In genomic region chr4:176709417-176709816, GRCh38 we compare ENCODE assay signal across 35 cellular contexts.
DNase-seq lines count a peak whose midpoint lies in the region; ATAC-seq and TF ChIP-seq lines count a peak whose summit lies in the region.
"Had no signal": no experiment of that assay in that cellular context is flagged by ENCODE, and none has a peak within 500 bp of the region (broad histone marks: within the 10 kb centered on the region; RNA-seq: fewer than 3 reads in every experiment).

No MANE protein-coding gene starts in this region.

- ATAC-seq in thoracic aorta (ENCODE audit: insufficient number of reproducible peaks, low FRiP score, low read depth) (no peak), HG03045 (IDR thresholded peaks at IDR 0.05; ENCODE audit: unreplicated experiment) (no peak)
- ATAC-seq: activated CD8-positive, alpha-beta T cell treated with anti-CD3 and anti-CD28 coated beads for 36 hours; GM23338; left lung; Panc1; stimulated activated effector memory CD8-positive, alpha-beta T cell treated with anti-CD3 and anti-CD28 coated beads, Interleukin-12 subunit alpha, Interleukin-12 subunit beta, amount 100 ng/mL, for 72 hours had no signal

- H3K79me2 ChIP-seq in mammary epithelial cell (ENCODE audit: insufficient read depth, low read length) = no peaks in the 10 kb centered on the region

- H3K4me3 ChIP-seq in mammary epithelial cell (replicated peaks in 1 of 3; ENCODE audit: insufficient read depth in 1 of 3, low read depth in 2 of 3, low read length in 3 of 3) = no peak overlapping the region
- H3K4me3 ChIP-seq in cardiac fibroblast (replicated peaks in 1 of 2; ENCODE audit: low read depth in 2 of 2, low read length in 2 of 2) = no peak overlapping the region
- H3K4me3 ChIP-seq in thoracic aorta = peak overlapping the region; percentile 1
- H3K4me3 ChIP-seq: GM23338, left lung, prostate gland, upper lobe of left lung had no signal

- H3K9me3 Mint-ChIP-seq in MCF 10A (ENCODE audit: unreplicated experiment) = peaks cover 9% of the 10 kb centered on the region
- H3K9me3 Mint-ChIP-seq in type B pancreatic cell = no peaks in the 10 kb centered on the region
- H3K9me3 Mint-ChIP-seq: activated CD8-positive, alpha-beta T cell treated with anti-CD3 and anti-CD28 coated beads for 36 hours; activated T-helper 1 cell treated with anti-CD3 and anti-CD28 coated beads, Interleukin-12 subunit alpha, Interleukin-12 subunit beta, Interleukin-2, Interleukin-4 antibody, amounts not matched to agents 30 ng/mL and 10 ng/mL and 1 ng/mL, durations not matched to agents 14 hours and 24 hours and 36 hours had no signal

- no peak for DNase-seq in MCF 10A (ENCODE audit: unreplicated experiment)
- DNase-seq in mammary epithelial cell = no peak
- peak; percentile 34 to 36 for DNase-seq in cardiac fibroblast (ENCODE audit: low read depth in 2 of 2)
- DNase-seq in left kidney (ENCODE audit: low read depth, low spot score) = peak; percentile 8
- no peak for DNase-seq in thoracic aorta (ENCODE audit: low spot score)
- no peak for DNase-seq in SHP77 (lab: John Stamatoyannopoulos, UW)
- DNase-seq in type B pancreatic cell (ENCODE audit: extremely low spot score, unreplicated experiment) = no peak
- DNase-seq: activated CD8-positive, alpha-beta memory T cell treated with anti-CD3 and anti-CD28 coated beads, Interleukin-2, amount 50 U/mL, for 48 hours; activated CD8-positive, alpha-beta T cell treated with anti-CD3 and anti-CD28 coated beads for 36 hours; activated naive CD4-positive, alpha-beta T cell treated with Interleukin-2 at 50 U/mL for 16 hours; Calu3; DMS79 treated with DMSO at 0.1 percent for 48 hours; GF-D8; immature natural killer cell; left lung; MM.1S; NCI-H1105 treated with DMSO at 0.1 percent for 48 hours; NCI-H2081; NCI-H2227 treated with DMSO at 0.1 percent for 48 hours; NCI-H526; SIG-M5; stimulated activated CD4-positive, alpha-beta T cell treated with anti-CD3 and anti-CD28 coated beads, Interleukin-15, amount 100 ng/mL, for 24 hours; SW 1271; upper lobe of left lung had no signal

- H3K4me3 Mint-ChIP-seq in MCF 10A (ENCODE audit: unreplicated experiment) (no peak overlapping the region), type B pancreatic cell (no peak overlapping the region)
- H3K4me3 Mint-ChIP-seq: activated CD8-positive, alpha-beta T cell treated with anti-CD3 and anti-CD28 coated beads for 36 hours; activated T-helper 1 cell treated with anti-CD3 and anti-CD28 coated beads, Interleukin-12 subunit alpha, Interleukin-12 subunit beta, Interleukin-2, Interleukin-4 antibody, amounts not matched to agents 30 ng/mL and 10 ng/mL and 1 ng/mL, durations not matched to agents 14 hours and 24 hours and 36 hours; brain; GM23338; immature natural killer cell; stimulated activated effector memory CD8-positive, alpha-beta T cell treated with anti-CD3 and anti-CD28 coated beads, Interleukin-12 subunit alpha, Interleukin-12 subunit beta, amount 100 ng/mL, for 72 hours had no signal

- H3K36me3 Mint-ChIP-seq in MCF 10A (ENCODE audit: insufficient read depth, unreplicated experiment) (no peaks in the 10 kb centered on the region), type B pancreatic cell (no peaks in the 10 kb centered on the region)
- H3K36me3 Mint-ChIP-seq: brain; stimulated activated effector memory CD8-positive, alpha-beta T cell treated with anti-CD3 and anti-CD28 coated beads, Interleukin-12 subunit alpha, Interleukin-12 subunit beta, amount 100 ng/mL, for 72 hours had no signal

- no peak overlapping the region for H3K4me2 ChIP-seq in mammary epithelial cell (ENCODE audit: insufficient read depth, low read depth, low read length)
- H3K4me2 ChIP-seq: GM23338, KMS-11 had no signal

- no peaks in the 10 kb centered on the region for H3K9me3 ChIP-seq in mammary epithelial cell (replicated peaks; ENCODE audit: insufficient read depth, low read length)
- H3K9me3 ChIP-seq in thoracic aorta = no peaks in the 10 kb centered on the region
- H3K9me3 ChIP-seq: left lung, neutrophil, prostate gland, upper lobe of left lung had no signal

- 100% methylated on average over 5 of the region's 5 CpGs for WGBS in mammary epithelial cell (ENCODE audit: low coverage, missing lambda C conversion rate)

- H3K4me1 ChIP-seq in mammary epithelial cell (ENCODE audit: insufficient read depth, low read length) (peaks cover 17% of the 10 kb centered on the region), thoracic aorta (ENCODE audit: control insufficient read depth in 1 of 2, low read depth in 2 of 2) (peaks cover 4 to 8% of the 10 kb centered on the region in 2 donors)
- H3K4me1 ChIP-seq: left lung, prostate gland, upper lobe of left lung had no signal

- no peak overlapping the region for H2AFZ ChIP-seq in mammary epithelial cell (ENCODE audit: low read depth, low read length)
- H2AFZ ChIP-seq: GM23338 had no signal

- no peak overlapping the region for H3K9ac ChIP-seq in mammary epithelial cell (ENCODE audit: insufficient read depth, low read length)
- H3K9ac ChIP-seq: KMS-11 had no signal

- H3K27ac ChIP-seq in mammary epithelial cell (ENCODE audit: insufficient read depth, low read depth, low read length) (no peak overlapping the region), thoracic aorta (peak overlapping the region in 1 of 2 donors; percentile 54)
- H3K27ac ChIP-seq: 22Rv1, C4-2B, KMS-11, left lung, neutrophil, prostate gland, upper lobe of left lung had no signal

- in situ Hi-C loops in mammary epithelial cell (cut with MboI; ENCODE audit: low sequenced_read_pairs in 2 of 2) = no loop called here

- H3K27me3 ChIP-seq in mammary epithelial cell (ENCODE audit: insufficient read depth, low read length) (no peaks in the 10 kb centered on the region), thoracic aorta (replicated peaks; ENCODE audit: insufficient read depth) (no peaks in the 10 kb centered on the region)
- H3K27me3 ChIP-seq: left lung, neutrophil, upper lobe of left lung had no signal

- no TSS peak for BruUV-seq in MCF 10A (replicated peaks; lab: Mats Ljungman, UMichigan)
- no TSS peak for BruUV-seq in mammary epithelial cell (replicated peaks; lab: Mats Ljungman, UMichigan)

- no peaks in the 10 kb centered on the region for H3K27me3 Mint-ChIP-seq in MCF 10A (ENCODE audit: insufficient read depth, unreplicated experiment)
- no peaks in the 10 kb centered on the region for H3K27me3 Mint-ChIP-seq in type B pancreatic cell
- H3K27me3 Mint-ChIP-seq: activated CD8-positive, alpha-beta T cell treated with anti-CD3 and anti-CD28 coated beads for 36 hours; brain had no signal

- H3K27ac Mint-ChIP-seq in MCF 10A (ENCODE audit: low read depth, unreplicated experiment) = peak overlapping the region; percentile 4
- H3K27ac Mint-ChIP-seq in type B pancreatic cell = no peak overlapping the region
- H3K27ac Mint-ChIP-seq: activated CD8-positive, alpha-beta T cell treated with anti-CD3 and anti-CD28 coated beads for 36 hours; activated T-helper 1 cell treated with anti-CD3 and anti-CD28 coated beads, Interleukin-12 subunit alpha, Interleukin-12 subunit beta, Interleukin-2, Interleukin-4 antibody, amounts not matched to agents 30 ng/mL and 10 ng/mL and 1 ng/mL, durations not matched to agents 14 hours and 24 hours and 36 hours; brain; GM23338; immature natural killer cell; stimulated activated effector memory CD8-positive, alpha-beta T cell treated with anti-CD3 and anti-CD28 coated beads, Interleukin-12 subunit alpha, Interleukin-12 subunit beta, amount 100 ng/mL, for 72 hours had no signal

- H3K36me3 ChIP-seq in mammary epithelial cell (ENCODE audit: insufficient read depth, low read length) = peaks cover 14% of the 10 kb centered on the region
- H3K36me3 ChIP-seq in thoracic aorta = no peaks in the 10 kb centered on the region
- H3K36me3 ChIP-seq: left lung, neutrophil, prostate gland, upper lobe of left lung had no signal

- H3K4me1 Mint-ChIP-seq in MCF 10A (ENCODE audit: insufficient read depth, unreplicated experiment) (peaks cover 11% of the 10 kb centered on the region), type B pancreatic cell (ENCODE audit: unreplicated experiment) (no peaks in the 10 kb centered on the region)
- H3K4me1 Mint-ChIP-seq: brain; GM23338; immature natural killer cell; stimulated activated effector memory CD8-positive, alpha-beta T cell treated with anti-CD3 and anti-CD28 coated beads, Interleukin-12 subunit alpha, Interleukin-12 subunit beta, amount 100 ng/mL, for 72 hours had no signal

- POLR2A ChIA-PET in MCF 10A (lab: Yijun Ruan, JAX) = no interaction called here

- CTCF ChIA-PET in MCF 10A (lab: Yijun Ruan, JAX) = interaction anchor here (0.5 to 0.6 kb wide), 2 partner anchors 58 to 539 kb away, joined by 3 read pairs; no protein-coding TSS in a partner anchor
- CTCF ChIA-PET in mammary epithelial cell (lab: Charles Lee; ENCODE audit: low non-redundant PET) = no interaction called here

- intact Hi-C loops in MCF 10A (cut with micrococcal nuclease) = loop anchor here (2.0 kb wide), 1 partner anchor 267 kb away; no protein-coding TSS in a partner anchor
- intact Hi-C loops in mammary epithelial cell (cut with micrococcal nuclease) = no loop called here

- no peaks in the 10 kb centered on the region for H4K20me1 ChIP-seq in mammary epithelial cell (ENCODE audit: insufficient read depth, low read length)

- TF ChIP-seq CTCF in MCF 10A (IDR thresholded peaks at IDR 0.05; ENCODE audit: unreplicated experiment) (no peak), mammary epithelial cell (conservative IDR thresholded peaks at IDR 0.05 in 1 of 2, IDR thresholded peaks at IDR 0.05 in 1 of 2; ENCODE audit: extremely low read depth in 1 of 2, insufficient read depth in 1 of 2, low read depth in 1 of 2, low read length in 2 of 2) (no peak), cardiac fibroblast (IDR thresholded peaks at IDR 0.05; ENCODE audit: low read depth, low read length) (no peak), thoracic aorta (IDR thresholded peaks at IDR 0.05) (no peak), type B pancreatic cell (conservative IDR thresholded peaks at IDR 0.05) (no peak)

- dilution Hi-C loops in mammary epithelial cell (cut with HindIII; ENCODE audit: low sequenced_read_pairs) = no loop called here

Comparison
In these comparisons a context has a peak if more than half of its experiments do, and no peak if none do; other contexts are left out.
1. DNase-seq: peak in cardiac fibroblast (2 of 2) and left kidney (single experiment); none in MCF 10A (single experiment), mammary epithelial cell (single experiment), thoracic aorta (single experiment), SHP77 (0 of 2) and type B pancreatic cell (single experiment).